In the genomic region with DNA sequence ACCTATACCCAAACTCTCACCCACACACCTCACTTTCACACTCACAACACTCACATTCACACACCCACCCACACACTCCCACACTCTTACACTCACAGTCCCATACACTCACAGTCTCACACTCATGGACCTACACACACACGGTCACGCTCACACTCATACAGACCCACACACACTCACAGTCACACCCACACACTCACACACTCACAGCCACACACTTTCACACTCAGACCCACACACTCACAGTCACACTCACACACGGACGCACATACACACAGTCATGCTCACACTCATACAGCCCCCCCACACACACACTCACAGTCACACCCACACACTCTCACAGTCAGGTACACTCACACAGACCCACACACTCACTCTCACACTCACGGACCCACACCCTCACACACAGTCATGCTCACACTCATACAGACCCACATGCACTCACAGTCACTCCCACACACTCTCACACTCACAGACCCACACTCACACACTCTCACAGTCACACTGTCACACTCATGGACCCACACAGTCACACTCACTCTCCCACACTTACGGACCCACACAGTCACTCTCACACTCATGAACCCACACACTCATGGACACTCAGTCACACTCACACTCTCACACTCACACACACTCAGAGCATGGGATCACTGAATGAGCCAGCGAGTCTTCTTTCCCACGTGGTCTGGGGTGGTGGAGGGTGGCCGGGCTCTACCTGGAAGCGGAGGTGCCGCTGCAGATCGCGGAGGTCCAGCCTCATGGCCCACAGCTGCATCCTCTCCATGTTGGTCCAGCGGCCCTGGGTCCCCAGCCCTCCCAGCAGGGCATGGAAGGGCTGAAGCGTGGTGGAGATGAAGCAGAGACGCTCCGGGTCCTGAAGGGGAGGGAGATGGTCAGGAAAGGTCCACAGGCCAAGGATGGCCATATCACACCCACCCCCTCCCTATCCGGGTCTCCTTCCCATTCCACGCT, we compare ENCODE assay signal across 1 cellular context.
TF ChIP-seq lines count a peak whose summit lies in the region.

No MANE protein-coding gene starts in this region.

TF ChIP-seq in HEK293, 187 proteins besides CTCF, POLR2A, EP300 and RAD21 (continued from another document):
- TF ChIP-seq, protein P1, sequence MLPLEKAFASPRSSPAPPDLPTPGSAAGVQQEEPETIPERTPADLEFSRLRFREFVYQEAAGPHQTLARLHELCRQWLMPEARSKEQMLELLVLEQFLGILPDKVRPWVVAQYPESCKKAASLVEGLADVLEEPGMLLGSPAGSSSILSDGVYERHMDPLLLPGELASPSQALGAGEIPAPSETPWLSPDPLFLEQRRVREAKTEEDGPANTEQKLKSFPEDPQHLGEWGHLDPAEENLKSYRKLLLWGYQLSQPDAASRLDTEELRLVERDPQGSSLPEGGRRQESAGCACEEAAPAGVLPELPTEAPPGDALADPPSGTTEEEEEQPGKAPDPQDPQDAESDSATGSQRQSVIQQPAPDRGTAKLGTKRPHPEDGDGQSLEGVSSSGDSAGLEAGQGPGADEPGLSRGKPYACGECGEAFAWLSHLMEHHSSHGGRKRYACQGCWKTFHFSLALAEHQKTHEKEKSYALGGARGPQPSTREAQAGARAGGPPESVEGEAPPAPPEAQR (tag by site-specific recombination; IDR thresholded peaks at IDR 0.05): no peak
- no peak for TF ChIP-seq ZNF433 (tag by site-specific recombination; IDR thresholded peaks at IDR 0.05; ENCODE audit: low read depth)
- no peak for TF ChIP-seq ZNF560 (tag by site-specific recombination; IDR thresholded peaks at IDR 0.05; ENCODE audit: borderline replicate concordance)
- no peak for TF ChIP-seq KLF9 (tag by site-specific recombination; IDR thresholded peaks at IDR 0.05; ENCODE audit: low read depth)
- TF ChIP-seq ZNF558 (tag by site-specific recombination; IDR thresholded peaks at IDR 0.05): no peak
- TF ChIP-seq ZNF677 (tag by site-specific recombination; IDR thresholded peaks at IDR 0.05): no peak
- TF ChIP-seq YY2 (tag by site-specific recombination; IDR thresholded peaks at IDR 0.05): no peak
- TF ChIP-seq ZNF747 (tag by site-specific recombination; IDR thresholded peaks at IDR 0.05): 0 out of 2 replicates have a peak, but pooled peaks have one; percentile 54
- TF ChIP-seq, protein P2, sequence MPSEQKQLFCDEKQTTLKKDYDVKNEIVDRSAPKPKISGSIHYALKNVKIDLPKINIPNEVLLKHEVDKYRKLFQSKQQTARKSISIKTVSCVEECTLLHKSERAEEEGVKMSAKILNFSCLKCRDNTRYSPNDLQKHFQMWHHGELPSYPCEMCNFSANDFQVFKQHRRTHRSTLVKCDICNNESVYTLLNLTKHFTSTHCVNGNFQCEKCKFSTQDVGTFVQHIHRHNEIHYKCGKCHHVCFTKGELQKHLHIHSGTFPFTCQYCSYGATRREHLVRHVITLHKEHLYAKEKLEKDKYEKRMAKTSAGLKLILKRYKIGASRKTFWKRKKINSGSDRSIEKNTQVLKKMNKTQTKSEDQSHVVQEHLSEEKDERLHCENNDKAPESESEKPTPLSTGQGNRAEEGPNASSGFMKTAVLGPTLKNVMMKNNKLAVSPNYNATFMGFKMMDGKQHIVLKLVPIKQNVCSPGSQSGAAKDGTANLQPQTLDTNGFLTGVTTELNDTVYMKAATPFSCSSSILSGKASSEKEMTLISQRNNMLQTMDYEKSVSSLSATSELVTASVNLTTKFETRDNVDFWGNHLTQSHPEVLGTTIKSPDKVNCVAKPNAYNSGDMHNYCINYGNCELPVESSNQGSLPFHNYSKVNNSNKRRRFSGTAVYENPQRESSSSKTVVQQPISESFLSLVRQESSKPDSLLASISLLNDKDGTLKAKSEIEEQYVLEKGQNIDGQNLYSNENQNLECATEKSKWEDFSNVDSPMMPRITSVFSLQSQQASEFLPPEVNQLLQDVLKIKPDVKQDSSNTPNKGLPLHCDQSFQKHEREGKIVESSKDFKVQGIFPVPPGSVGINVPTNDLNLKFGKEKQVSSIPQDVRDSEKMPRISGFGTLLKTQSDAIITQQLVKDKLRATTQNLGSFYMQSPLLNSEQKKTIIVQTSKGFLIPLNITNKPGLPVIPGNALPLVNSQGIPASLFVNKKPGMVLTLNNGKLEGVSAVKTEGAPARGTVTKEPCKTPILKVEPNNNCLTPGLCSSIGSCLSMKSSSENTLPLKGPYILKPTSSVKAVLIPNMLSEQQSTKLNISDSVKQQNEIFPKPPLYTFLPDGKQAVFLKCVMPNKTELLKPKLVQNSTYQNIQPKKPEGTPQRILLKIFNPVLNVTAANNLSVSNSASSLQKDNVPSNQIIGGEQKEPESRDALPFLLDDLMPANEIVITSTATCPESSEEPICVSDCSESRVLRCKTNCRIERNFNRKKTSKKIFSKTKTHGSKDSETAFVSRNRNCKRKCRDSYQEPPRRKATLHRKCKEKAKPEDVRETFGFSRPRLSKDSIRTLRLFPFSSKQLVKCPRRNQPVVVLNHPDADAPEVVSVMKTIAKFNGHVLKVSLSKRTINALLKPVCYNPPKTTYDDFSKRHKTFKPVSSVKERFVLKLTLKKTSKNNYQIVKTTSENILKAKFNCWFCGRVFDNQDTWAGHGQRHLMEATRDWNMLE (tag by site-specific recombination; conservative IDR thresholded peaks at IDR 0.05; ENCODE audit: low read depth): no peak
- no peak for TF ChIP-seq HOXA7 (CRISPR knock-in tag; IDR thresholded peaks at IDR 0.05; ENCODE audit: borderline replicate concordance)
- TF ChIP-seq OSR2 (tag by site-specific recombination; IDR thresholded peaks at IDR 0.05): 0 out of 2 replicates have a peak, but pooled peaks have one; percentile 5
- no peak for TF ChIP-seq REPIN1 (tag by site-specific recombination; IDR thresholded peaks at IDR 0.05; ENCODE audit: low read depth)
- TF ChIP-seq SCRT1 (tag by site-specific recombination; IDR thresholded peaks at IDR 0.05; ENCODE audit: borderline replicate concordance): no peak
- TF ChIP-seq ZSCAN30 (tag by site-specific recombination; IDR thresholded peaks at IDR 0.05): no peak
- no peak for TF ChIP-seq ZNF48 (tag by site-specific recombination; IDR thresholded peaks at IDR 0.05)
- TF ChIP-seq YY1 (tag by site-specific recombination; IDR thresholded peaks at IDR 0.05): no peak
- TF ChIP-seq ZFP3 (tag by site-specific recombination; IDR thresholded peaks at IDR 0.05; ENCODE audit: low read depth): no peak
- TF ChIP-seq SETDB1 (IDR thresholded peaks at IDR 0.05; ENCODE audit: insufficient read length, low read length): no peak
- no peak; the same call in 1 of the 2 replicates for TF ChIP-seq ZBTB20 (tag by site-specific recombination; IDR thresholded peaks at IDR 0.05)
- TF ChIP-seq, protein P3, sequence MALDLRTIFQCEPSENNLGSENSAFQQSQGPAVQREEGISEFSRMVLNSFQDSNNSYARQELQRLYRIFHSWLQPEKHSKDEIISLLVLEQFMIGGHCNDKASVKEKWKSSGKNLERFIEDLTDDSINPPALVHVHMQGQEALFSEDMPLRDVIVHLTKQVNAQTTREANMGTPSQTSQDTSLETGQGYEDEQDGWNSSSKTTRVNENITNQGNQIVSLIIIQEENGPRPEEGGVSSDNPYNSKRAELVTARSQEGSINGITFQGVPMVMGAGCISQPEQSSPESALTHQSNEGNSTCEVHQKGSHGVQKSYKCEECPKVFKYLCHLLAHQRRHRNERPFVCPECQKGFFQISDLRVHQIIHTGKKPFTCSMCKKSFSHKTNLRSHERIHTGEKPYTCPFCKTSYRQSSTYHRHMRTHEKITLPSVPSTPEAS (tag by site-specific recombination; IDR thresholded peaks at IDR 0.05): peak; percentile 20; the same call in 1 of the 2 replicates
- no peak for TF ChIP-seq BCL11A (tag by site-specific recombination; IDR thresholded peaks at IDR 0.05; ENCODE audit: low read depth)
- TF ChIP-seq ZNF239 (tag by site-specific recombination; IDR thresholded peaks at IDR 0.05): no peak
- TF ChIP-seq, protein P4, sequence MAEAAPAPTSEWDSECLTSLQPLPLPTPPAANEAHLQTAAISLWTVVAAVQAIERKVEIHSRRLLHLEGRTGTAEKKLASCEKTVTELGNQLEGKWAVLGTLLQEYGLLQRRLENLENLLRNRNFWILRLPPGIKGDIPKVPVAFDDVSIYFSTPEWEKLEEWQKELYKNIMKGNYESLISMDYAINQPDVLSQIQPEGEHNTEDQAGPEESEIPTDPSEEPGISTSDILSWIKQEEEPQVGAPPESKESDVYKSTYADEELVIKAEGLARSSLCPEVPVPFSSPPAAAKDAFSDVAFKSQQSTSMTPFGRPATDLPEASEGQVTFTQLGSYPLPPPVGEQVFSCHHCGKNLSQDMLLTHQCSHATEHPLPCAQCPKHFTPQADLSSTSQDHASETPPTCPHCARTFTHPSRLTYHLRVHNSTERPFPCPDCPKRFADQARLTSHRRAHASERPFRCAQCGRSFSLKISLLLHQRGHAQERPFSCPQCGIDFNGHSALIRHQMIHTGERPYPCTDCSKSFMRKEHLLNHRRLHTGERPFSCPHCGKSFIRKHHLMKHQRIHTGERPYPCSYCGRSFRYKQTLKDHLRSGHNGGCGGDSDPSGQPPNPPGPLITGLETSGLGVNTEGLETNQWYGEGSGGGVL (tag by site-specific recombination; IDR thresholded peaks at IDR 0.05): no peak
- TF ChIP-seq ZFHX2 (tag by site-specific recombination; conservative IDR thresholded peaks at IDR 0.05): peak; percentile 98
- peak; percentile 94 for TF ChIP-seq PRDM1 (tag by site-specific recombination; IDR thresholded peaks at IDR 0.05)
- TF ChIP-seq, protein P5, sequence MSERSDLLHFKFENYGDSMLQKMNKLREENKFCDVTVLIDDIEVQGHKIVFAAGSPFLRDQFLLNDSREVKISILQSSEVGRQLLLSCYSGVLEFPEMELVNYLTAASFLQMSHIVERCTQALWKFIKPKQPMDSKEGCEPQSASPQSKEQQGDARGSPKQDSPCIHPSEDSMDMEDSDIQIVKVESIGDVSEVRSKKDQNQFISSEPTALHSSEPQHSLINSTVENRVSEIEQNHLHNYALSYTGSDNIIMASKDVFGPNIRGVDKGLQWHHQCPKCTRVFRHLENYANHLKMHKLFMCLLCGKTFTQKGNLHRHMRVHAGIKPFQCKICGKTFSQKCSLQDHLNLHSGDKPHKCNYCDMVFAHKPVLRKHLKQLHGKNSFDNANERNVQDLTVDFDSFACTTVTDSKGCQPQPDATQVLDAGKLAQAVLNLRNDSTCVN (tag by site-specific recombination; optimal IDR thresholded peaks at IDR 0.05): no peak
- 0 out of 2 replicates have a peak, but pooled peaks have one; percentile 85 for TF ChIP-seq ZNF311 (tag by site-specific recombination; IDR thresholded peaks at IDR 0.05; ENCODE audit: borderline replicate concordance)
- TF ChIP-seq, protein P6, sequence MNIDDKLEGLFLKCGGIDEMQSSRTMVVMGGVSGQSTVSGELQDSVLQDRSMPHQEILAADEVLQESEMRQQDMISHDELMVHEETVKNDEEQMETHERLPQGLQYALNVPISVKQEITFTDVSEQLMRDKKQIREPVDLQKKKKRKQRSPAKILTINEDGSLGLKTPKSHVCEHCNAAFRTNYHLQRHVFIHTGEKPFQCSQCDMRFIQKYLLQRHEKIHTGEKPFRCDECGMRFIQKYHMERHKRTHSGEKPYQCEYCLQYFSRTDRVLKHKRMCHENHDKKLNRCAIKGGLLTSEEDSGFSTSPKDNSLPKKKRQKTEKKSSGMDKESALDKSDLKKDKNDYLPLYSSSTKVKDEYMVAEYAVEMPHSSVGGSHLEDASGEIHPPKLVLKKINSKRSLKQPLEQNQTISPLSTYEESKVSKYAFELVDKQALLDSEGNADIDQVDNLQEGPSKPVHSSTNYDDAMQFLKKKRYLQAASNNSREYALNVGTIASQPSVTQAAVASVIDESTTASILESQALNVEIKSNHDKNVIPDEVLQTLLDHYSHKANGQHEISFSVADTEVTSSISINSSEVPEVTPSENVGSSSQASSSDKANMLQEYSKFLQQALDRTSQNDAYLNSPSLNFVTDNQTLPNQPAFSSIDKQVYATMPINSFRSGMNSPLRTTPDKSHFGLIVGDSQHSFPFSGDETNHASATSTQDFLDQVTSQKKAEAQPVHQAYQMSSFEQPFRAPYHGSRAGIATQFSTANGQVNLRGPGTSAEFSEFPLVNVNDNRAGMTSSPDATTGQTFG (tag by site-specific recombination; IDR thresholded peaks at IDR 0.05; ENCODE audit: borderline replicate concordance): 0 out of 2 replicates have a peak, but pooled peaks have one; percentile 11
- TF ChIP-seq ZNF707 (tag by site-specific recombination; IDR thresholded peaks at IDR 0.05): 0 out of 2 replicates have a peak, but pooled peaks have one; percentile 13
- TF ChIP-seq, protein P7, sequence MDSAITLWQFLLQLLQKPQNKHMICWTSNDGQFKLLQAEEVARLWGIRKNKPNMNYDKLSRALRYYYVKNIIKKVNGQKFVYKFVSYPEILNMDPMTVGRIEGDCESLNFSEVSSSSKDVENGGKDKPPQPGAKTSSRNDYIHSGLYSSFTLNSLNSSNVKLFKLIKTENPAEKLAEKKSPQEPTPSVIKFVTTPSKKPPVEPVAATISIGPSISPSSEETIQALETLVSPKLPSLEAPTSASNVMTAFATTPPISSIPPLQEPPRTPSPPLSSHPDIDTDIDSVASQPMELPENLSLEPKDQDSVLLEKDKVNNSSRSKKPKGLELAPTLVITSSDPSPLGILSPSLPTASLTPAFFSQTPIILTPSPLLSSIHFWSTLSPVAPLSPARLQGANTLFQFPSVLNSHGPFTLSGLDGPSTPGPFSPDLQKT (IDR thresholded peaks at IDR 0.05; ENCODE audit: borderline replicate concordance, low read depth, low read length): no peak
- TF ChIP-seq KLF10 (tag by site-specific recombination; IDR thresholded peaks at IDR 0.05): no peak
- no peak for TF ChIP-seq ZNF701 (tag by site-specific recombination; IDR thresholded peaks at IDR 0.05)
